ENCODE assay signal across 25 cellular contexts in genomic region chr2:8224679-8225181, GRCh38.
"Had no signal": no experiment of that assay in that cellular context is flagged by ENCODE, and none has a peak within 500 bp of the region (broad histone marks: within the 10 kb centered on the region; RNA-seq: fewer than 3 reads in every experiment).

No MANE protein-coding gene starts in this region.

- H3K27ac Mint-ChIP-seq: activated CD4-positive, alpha-beta memory T cell treated with anti-CD3 and anti-CD28 coated beads, Interleukin-2, amount 10 ng/mL, durations not matched to agents 7 days and 5 days; activated CD4-positive, alpha-beta T cell treated with anti-CD3 and anti-CD28 coated beads, Interleukin-2, amount 10 ng/mL, durations not matched to agents 7 days and 5 days; activated naive CD4-positive, alpha-beta T cell treated with anti-CD3 and anti-CD28 coated beads, Interleukin-2, amount 50 U/mL, for 24 hours; activated naive CD8-positive, alpha-beta T cell treated with anti-CD3 and anti-CD28 coated beads, Interleukin-2, amount 50 U/mL, for 24 hours; activated T-helper 2 cell treated with anti-CD3 and anti-CD28 coated beads, Interferon-gamma antibody, Interleukin-2, Interleukin-4, amounts not matched to agents 10 μg/mL and 5 μg/mL and 100 μg/mL, durations not matched to agents 14 hours and 24 hours and 36 hours; natural killer cell; neural progenitor cell; stimulated activated effector memory CD8-positive, alpha-beta T cell treated with anti-CD3 and anti-CD28 coated beads, Interleukin-12 subunit alpha, Interleukin-12 subunit beta, amount 100 ng/mL, for 72 hours; stimulated activated naive CD8-positive, alpha-beta T cell treated with anti-CD3 and anti-CD28 coated beads, Interleukin-15, Interleukin-2, amounts not matched to agents 100 ng/mL and 50 ng/mL, for 24 hours had no signal

- H3K4me1 ChIP-seq: lower lobe of right lung had no signal

- H3K9me3 ChIP-seq: lower lobe of right lung, sigmoid colon, thoracic aorta had no signal

- H3K27me3 Mint-ChIP-seq: activated CD4-positive, alpha-beta memory T cell treated with anti-CD3 and anti-CD28 coated beads, Interleukin-2, amount 10 ng/mL, durations not matched to agents 7 days and 5 days; activated naive CD8-positive, alpha-beta T cell treated with anti-CD3 and anti-CD28 coated beads, Interleukin-2, amount 50 U/mL, for 24 hours; central memory CD8-positive, alpha-beta T cell had no signal

- H3K36me3 Mint-ChIP-seq: activated naive CD4-positive, alpha-beta T cell treated with anti-CD3 and anti-CD28 coated beads, Interleukin-2, amount 50 U/mL, for 24 hours; neural progenitor cell; stimulated activated effector memory CD8-positive, alpha-beta T cell treated with anti-CD3 and anti-CD28 coated beads, Interleukin-12 subunit alpha, Interleukin-12 subunit beta, amount 100 ng/mL, for 72 hours had no signal

- H3K4me3 Mint-ChIP-seq: activated CD4-positive, alpha-beta memory T cell treated with anti-CD3 and anti-CD28 coated beads, Interleukin-2, amount 10 ng/mL, durations not matched to agents 7 days and 5 days; activated CD4-positive, alpha-beta T cell treated with anti-CD3 and anti-CD28 coated beads, Interleukin-2, amount 10 ng/mL, durations not matched to agents 7 days and 5 days; activated naive CD4-positive, alpha-beta T cell treated with anti-CD3 and anti-CD28 coated beads, Interleukin-2, amount 50 U/mL, for 24 hours; activated naive CD8-positive, alpha-beta T cell treated with anti-CD3 and anti-CD28 coated beads, Interleukin-2, amount 50 U/mL, for 24 hours; central memory CD8-positive, alpha-beta T cell; natural killer cell; neural progenitor cell; stimulated activated effector memory CD8-positive, alpha-beta T cell treated with anti-CD3 and anti-CD28 coated beads, Interleukin-12 subunit alpha, Interleukin-12 subunit beta, amount 100 ng/mL, for 72 hours; stimulated activated naive CD8-positive, alpha-beta T cell treated with anti-CD3 and anti-CD28 coated beads, Interleukin-15, Interleukin-2, amounts not matched to agents 100 ng/mL and 50 ng/mL, for 24 hours had no signal

- H3K27me3 ChIP-seq: neural progenitor cell, sigmoid colon had no signal

- H3K4me3 ChIP-seq: lower lobe of right lung, neural progenitor cell, sigmoid colon, thoracic aorta had no signal

- ATAC-seq: activated naive CD8-positive, alpha-beta T cell treated with anti-CD3 and anti-CD28 coated beads, Interleukin-2, amount 50 U/mL, for 24 hours; lower lobe of right lung; natural killer cell; stimulated activated effector memory CD8-positive, alpha-beta T cell treated with anti-CD3 and anti-CD28 coated beads, Interleukin-12 subunit alpha, Interleukin-12 subunit beta, amount 100 ng/mL, for 72 hours had no signal

- DNase-seq: activated CD4-positive, alpha-beta memory T cell treated with anti-CD3 and anti-CD28 coated beads, Interleukin-2, amount 10 ng/mL, durations not matched to agents 7 days and 5 days; activated CD4-positive, alpha-beta T cell treated with anti-CD3 and anti-CD28 coated beads for 1 hour; activated CD4-positive, alpha-beta T cell treated with anti-CD3 and anti-CD28 coated beads, Interleukin-2, amount 10 ng/mL, durations not matched to agents 7 days and 5 days; activated naive CD8-positive, alpha-beta T cell treated with anti-CD3 and anti-CD28 coated beads, Interleukin-2, amount 50 U/mL, for 24 hours; activated T-cell treated with anti-CD3 and anti-CD28 coated beads, Interleukin-2, amount 50 U/mL, for 48 hours; amygdala; dermis blood vessel endothelial cell; effector CD8-positive, alpha-beta T cell; foreskin fibroblast; kidney glomerular epithelial cell; lower lobe of right lung; mesenchymal stem cell; natural killer cell; sigmoid colon; small intestine; stimulated activated CD4-positive, alpha-beta T cell treated with anti-CD3 and anti-CD28 coated beads, Interleukin-4, amount 100 ng/mL, for 24 hours; T1000; trophoblast cell had no signal

- H3K27ac ChIP-seq: lower lobe of right lung, neural progenitor cell, sigmoid colon, thoracic aorta had no signal

- H3K9me3 Mint-ChIP-seq: activated CD4-positive, alpha-beta memory T cell treated with anti-CD3 and anti-CD28 coated beads, Interleukin-2, amount 10 ng/mL, durations not matched to agents 7 days and 5 days; activated CD4-positive, alpha-beta T cell treated with anti-CD3 and anti-CD28 coated beads, Interleukin-2, amount 10 ng/mL, durations not matched to agents 7 days and 5 days; activated naive CD4-positive, alpha-beta T cell treated with anti-CD3 and anti-CD28 coated beads, Interleukin-2, amount 50 U/mL, for 24 hours; activated naive CD8-positive, alpha-beta T cell treated with anti-CD3 and anti-CD28 coated beads, Interleukin-2, amount 50 U/mL, for 24 hours; activated T-helper 2 cell treated with anti-CD3 and anti-CD28 coated beads, Interferon-gamma antibody, Interleukin-2, Interleukin-4, amounts not matched to agents 10 μg/mL and 5 μg/mL and 100 μg/mL, durations not matched to agents 14 hours and 24 hours and 36 hours; central memory CD8-positive, alpha-beta T cell; natural killer cell; stimulated activated effector memory CD8-positive, alpha-beta T cell treated with anti-CD3 and anti-CD28 coated beads, Interleukin-12 subunit alpha, Interleukin-12 subunit beta, amount 100 ng/mL, for 72 hours; stimulated activated naive CD8-positive, alpha-beta T cell treated with anti-CD3 and anti-CD28 coated beads, Interleukin-15, Interleukin-2, amounts not matched to agents 100 ng/mL and 50 ng/mL, for 24 hours had no signal

- H3K36me3 ChIP-seq: lower lobe of right lung, neural progenitor cell, sigmoid colon, thoracic aorta had no signal
